ENCODE assay signal across 10 cellular contexts in genomic region chr11:25734592-25735211, GRCh38.
DNase-seq lines count a peak whose midpoint lies in the region; FAIRE-seq and TF ChIP-seq lines count a peak whose summit lies in the region.
"Had no signal": no experiment of that assay in that cellular context is flagged by ENCODE, and none has a peak within 500 bp of the region (broad histone marks: within the 10 kb centered on the region; RNA-seq: fewer than 3 reads in every experiment).

No MANE protein-coding gene starts in this region.

- H3K4ac ChIP-seq in mesenchymal stem cell (ENCODE audit: low read depth in 1 of 2, low read length in 2 of 2), result no peak overlapping the region

- no peak overlapping the region for H3K23ac ChIP-seq in mesenchymal stem cell (ENCODE audit: low read length in 2 of 2)

- no peaks in the 10 kb centered on the region for H3K9me2 ChIP-seq in MM.1S (replicated peaks; ENCODE audit: insufficient read depth, low read length)

- H3K27me3 ChIP-seq in GM06990 (replicated peaks; ENCODE audit: control insufficient read depth, insufficient read depth, low read length) (no peaks in the 10 kb centered on the region), MM.1S (replicated peaks; ENCODE audit: insufficient read depth, low read length) (no peaks in the 10 kb centered on the region), mesenchymal stem cell (ENCODE audit: control insufficient read depth in 1 of 2, insufficient read depth in 1 of 2, low read length in 2 of 2) (no peaks in the 10 kb centered on the region)
- H3K27me3 ChIP-seq: sigmoid colon had no signal

- H3K14ac ChIP-seq in mesenchymal stem cell (ENCODE audit: low read length in 2 of 2), result no peak overlapping the region

- no peak overlapping the region for H4K8ac ChIP-seq in mesenchymal stem cell (ENCODE audit: low read length)

- no peak overlapping the region for H2BK120ac ChIP-seq in mesenchymal stem cell (ENCODE audit: low read depth, low read length)

- no peaks in the 10 kb centered on the region for H3K79me2 ChIP-seq in MM.1S (ENCODE audit: low read length)

- H3K4me1 Mint-ChIP-seq in chondrocyte (ENCODE audit: low read depth), result no peaks in the 10 kb centered on the region

- no peak overlapping the region for H3K4me3 ChIP-seq in GM06990 (replicated peaks; ENCODE audit: low read depth, low read length)
- no peak overlapping the region for H3K4me3 ChIP-seq in MM.1S (ENCODE audit: low read length)
- H3K4me3 ChIP-seq in mesenchymal stem cell (ENCODE audit: insufficient read depth in 1 of 2, low read depth in 1 of 2, low read length in 2 of 2), result no peak overlapping the region
- H3K4me3 ChIP-seq: sigmoid colon had no signal

- H2AK5ac ChIP-seq in mesenchymal stem cell (ENCODE audit: low read length, severe bottlenecking), result no peak overlapping the region

- H3K36me3 Mint-ChIP-seq in chondrocyte (ENCODE audit: low read depth), result peaks cover 1% of the 10 kb centered on the region

- H2BK5ac ChIP-seq in mesenchymal stem cell (ENCODE audit: low read depth, low read length, poor library complexity, severe bottlenecking), result no peak overlapping the region

- no peak overlapping the region for H3K18ac ChIP-seq in mesenchymal stem cell (ENCODE audit: low read depth in 1 of 2, low read length in 2 of 2)

- H3K4me1 ChIP-seq in MM.1S (ENCODE audit: low read length) (peaks cover 30% of the 10 kb centered on the region), mesenchymal stem cell (ENCODE audit: control insufficient read depth, insufficient read depth, low read depth, low read length) (no peaks in the 10 kb centered on the region)
- H3K4me1 ChIP-seq: sigmoid colon had no signal

- no peak overlapping the region for H3K27ac Mint-ChIP-seq in chondrocyte (ENCODE audit: unreplicated experiment)

- intact Hi-C loops in posterior vena cava (cut with DNase I), result no loop called here

- H3K9me3 Mint-ChIP-seq in chondrocyte (ENCODE audit: low read depth), result peaks cover 6% of the 10 kb centered on the region

- H3K79me1 ChIP-seq in mesenchymal stem cell (replicated peaks; ENCODE audit: low read length, poor library complexity, severe bottlenecking), result no peaks in the 10 kb centered on the region

- no peak for TF ChIP-seq POLR2A in H54 (IDR thresholded peaks at IDR 0.05; ENCODE audit: low read depth, low read length)

- FAIRE-seq in H54 (lab: Jason Lieb, UNC), result no peak

- H4K20me1 ChIP-seq in MM.1S (ENCODE audit: insufficient read depth, low read length), result no peaks in the 10 kb centered on the region

- H4K91ac ChIP-seq in mesenchymal stem cell (ENCODE audit: low read length), result no peak overlapping the region

- H3K9me3 ChIP-seq in MM.1S (replicated peaks; ENCODE audit: insufficient read depth, low read length) (no peaks in the 10 kb centered on the region), mesenchymal stem cell (ENCODE audit: control insufficient read depth, low read length) (no peaks in the 10 kb centered on the region)
- H3K9me3 ChIP-seq: sigmoid colon had no signal

- TF ChIP-seq CTCF in GM06990 (IDR thresholded peaks at IDR 0.05; ENCODE audit: insufficient read depth, low read length, poor library complexity, severe bottlenecking), result peak; percentile 31
- peak; percentile 66 for TF ChIP-seq CTCF in MM.1S (IDR thresholded peaks at IDR 0.05; ENCODE audit: low read length)
- peak; percentile 74 for TF ChIP-seq CTCF in chondrocyte (IDR thresholded peaks at IDR 0.05)
- no peak for TF ChIP-seq CTCF in GM13976 (IDR thresholded peaks at IDR 0.05; ENCODE audit: borderline replicate concordance, control extremely low read depth, extremely low read depth, insufficient read depth, missing control alignments)

- no CpG with 5 or more reads among the region's 2 CpGs for WGBS in mesenchymal stem cell

- H3K27me3 Mint-ChIP-seq in chondrocyte (ENCODE audit: low read depth), result no peaks in the 10 kb centered on the region

- DNase-seq in GM06990 (ENCODE audit: extremely low read depth, insufficient read length), result no peak
- DNase-seq in MM.1S, result peak; percentile 67
- no peak for DNase-seq in chondrocyte (ENCODE audit: low spot score)
- DNase-seq in mesenchymal stem cell, result peak; percentile 54
- DNase-seq in activated CD8-positive, alpha-beta memory T cell treated with anti-CD3 and anti-CD28 coated beads, Interleukin-2, amount 50 U/mL, for 48 hours, result no peak
- DNase-seq in H54 (ENCODE audit: insufficient read length, low spot score), result no peak
- DNase-seq in posterior vena cava (ENCODE audit: low spot score), result no peak
- DNase-seq in GM13976 (ENCODE audit: low spot score), result no peak
- DNase-seq: NCI-H2107, sigmoid colon had no signal

- no peak overlapping the region for H2BK15ac ChIP-seq in mesenchymal stem cell (ENCODE audit: low read depth, poor library complexity, severe bottlenecking)

- no peak overlapping the region for H2BK12ac ChIP-seq in mesenchymal stem cell (ENCODE audit: low read length in 2 of 2)

- in situ Hi-C loops in GM13976 (cut with MboI; ENCODE audit: low sequenced_read_pairs, unreplicated experiment), result no loop called here

- H2AFZ ChIP-seq in MM.1S (ENCODE audit: low read length) (no peak overlapping the region), mesenchymal stem cell (ENCODE audit: low read depth, low read length) (no peak overlapping the region)

- H3K9ac ChIP-seq in MM.1S (ENCODE audit: low read length), result no peak overlapping the region
- H3K9ac ChIP-seq in mesenchymal stem cell (ENCODE audit: low read length), result no peak overlapping the region

- H3K4me3 Mint-ChIP-seq in chondrocyte (ENCODE audit: unreplicated experiment), result no peak overlapping the region

- no peak overlapping the region for H3K27ac ChIP-seq in MM.1S (ENCODE audit: low read length)
- no peak overlapping the region for H3K27ac ChIP-seq in mesenchymal stem cell (ENCODE audit: low read length, poor library complexity, severe bottlenecking)
- H3K27ac ChIP-seq: sigmoid colon had no signal

- H3F3A ChIP-seq in MM.1S (ENCODE audit: insufficient read depth, low read length), result no peaks in the 10 kb centered on the region

- H3K36me3 ChIP-seq in GM06990 (ENCODE audit: control insufficient read depth, insufficient read depth, low read length), result no peaks in the 10 kb centered on the region
- H3K36me3 ChIP-seq in MM.1S (replicated peaks; ENCODE audit: insufficient read depth, low read length), result no peaks in the 10 kb centered on the region
- H3K36me3 ChIP-seq in mesenchymal stem cell (ENCODE audit: control insufficient read depth in 1 of 2, insufficient read depth in 2 of 2, low read depth in 1 of 2, low read length in 2 of 2), result no peaks in the 10 kb centered on the region
- H3K36me3 ChIP-seq: sigmoid colon had no signal

- H3K4me2 ChIP-seq in MM.1S (ENCODE audit: low read depth, low read length), result no peak overlapping the region
- H3K4me2 ChIP-seq in mesenchymal stem cell (ENCODE audit: low read length, poor library complexity, severe bottlenecking), result no peak overlapping the region

Comparison
In these comparisons a context has a peak if more than half of its experiments do, and no peak if none do; other contexts are left out.
1. DNase-seq: peak in MM.1S (single experiment) and mesenchymal stem cell (single experiment); none in GM06990 (single experiment), chondrocyte (single experiment), activated CD8-positive, alpha-beta memory T cell treated with anti-CD3 and anti-CD28 coated beads, Interleukin-2, amount 50 U/mL, for 48 hours (single experiment), H54 (single experiment), posterior vena cava (single experiment) and GM13976 (single experiment).